20 cellular contexts compared by ENCODE assay signal in the genomic region with DNA sequence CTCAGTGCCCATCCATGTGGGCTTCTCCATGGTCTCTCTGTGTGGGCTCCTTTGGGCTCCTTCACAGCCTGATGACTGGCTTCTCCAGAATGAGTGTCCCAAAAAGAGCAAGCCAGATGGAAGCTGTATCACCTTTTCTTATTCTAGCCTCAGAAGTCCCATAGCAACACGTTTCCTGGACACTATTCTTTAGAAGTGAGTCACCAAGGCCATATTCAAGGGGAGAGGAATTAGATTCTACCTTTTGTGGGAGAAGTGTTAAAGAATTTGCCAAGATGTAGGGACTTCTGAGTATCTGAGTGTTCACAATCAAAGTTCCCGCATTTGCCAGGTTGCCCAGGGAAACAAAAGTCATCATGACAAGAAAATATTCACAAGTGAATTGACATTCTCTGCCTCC. TPM values are rescaled to one million over a fixed set of nuclear protein-coding genes. Genes with fewer than 3 reads are reported as not detected.
A peak's percentile ranks its signal among the peaks of the same experiment; 100 is the strongest.
DNase-seq lines count a peak whose midpoint lies in the region; TF ChIP-seq lines count a peak whose summit lies in the region.
"Had no signal": no experiment of that assay in that cellular context is flagged by ENCODE, and none has a peak within 500 bp of the region (broad histone marks: within the 10 kb centered on the region; RNA-seq: fewer than 3 reads in every experiment).

No MANE protein-coding gene starts in this region.

- no peaks in the 10 kb centered on the region for H3K4me1 ChIP-seq in mesendoderm (ENCODE audit: control insufficient read depth, low read depth, low read length)

- H3K4me3 ChIP-seq in cardiac fibroblast (replicated peaks in 1 of 2; ENCODE audit: low read depth in 2 of 2, low read length in 2 of 2) (no peak overlapping the region), mesendoderm (ENCODE audit: low read length) (no peak overlapping the region)
- H3K4me3 ChIP-seq: BLaER1, heart left ventricle, left ventricle myocardium inferior, mucosa of descending colon had no signal

- H4K8ac ChIP-seq in mesendoderm (ENCODE audit: low read depth, low read length): no peak overlapping the region

- peaks cover 11% of the 10 kb centered on the region for H3K36me3 Mint-ChIP-seq in Calu3 (ENCODE audit: insufficient read depth, unreplicated experiment)
- H3K36me3 Mint-ChIP-seq: IgD-negative memory B cell had no signal

- no TSS peak for BruUV-seq in Calu3 (replicated peaks; lab: Mats Ljungman, UMichigan)

- no CpG with 5 or more reads among the region's 2 CpGs for WGBS in mesendoderm (ENCODE audit: extremely low coverage, insufficient coverage, low lambda C conversion rate)

- H3K27ac Mint-ChIP-seq in Calu3 (ENCODE audit: unreplicated experiment): peak overlapping the region; percentile 31
- H3K27ac Mint-ChIP-seq: activated CD4-positive, alpha-beta T cell treated with anti-CD3 and anti-CD28 coated beads, Interleukin-2, amount 10 ng/mL, durations not matched to agents 7 days and 5 days; IgD-negative memory B cell had no signal

- no peaks in the 10 kb centered on the region for H3K27me3 Mint-ChIP-seq in Calu3 (ENCODE audit: unreplicated experiment)
- H3K27me3 Mint-ChIP-seq: IgD-negative memory B cell had no signal

- intact Hi-C loops in Calu3 (cut with micrococcal nuclease; ENCODE audit: unreplicated experiment): no loop called here
- intact Hi-C loops in head of caudate nucleus (cut with DNase I): no loop called here

- no peaks in the 10 kb centered on the region for H3K27me3 ChIP-seq in mesendoderm (ENCODE audit: insufficient read depth, low read length, poor library complexity)
- H3K27me3 ChIP-seq: BLaER1, heart left ventricle had no signal

- no peaks in the 10 kb centered on the region for H3K9me3 Mint-ChIP-seq in Calu3 (ENCODE audit: low read depth, unreplicated experiment)
- H3K9me3 Mint-ChIP-seq: activated CD4-positive, alpha-beta T cell treated with anti-CD3 and anti-CD28 coated beads, Interleukin-2, amount 10 ng/mL, durations not matched to agents 7 days and 5 days; IgD-negative memory B cell had no signal

- DNase-seq in Calu3: no peak
- peak; percentile 39 for DNase-seq in NCI-H226
- DNase-seq in cardiac fibroblast (ENCODE audit: low read depth in 2 of 2): peak; percentile 40 to 71
- peak; percentile 24 for DNase-seq in mesendoderm
- DNase-seq in head of caudate nucleus: no peak
- no peak for DNase-seq in inferior parietal cortex (ENCODE audit: extremely low spot score)
- DNase-seq in NCI-H446 (lab: John Stamatoyannopoulos, UW): no peak
- no peak for DNase-seq in GM13976 (ENCODE audit: low spot score)
- DNase-seq: activated CD4-positive, alpha-beta T cell treated with anti-CD3 and anti-CD28 coated beads, Interleukin-2, amount 10 ng/mL, durations not matched to agents 7 days and 5 days; cerebellar nuclear complex; heart left ventricle; left ventricle myocardium inferior; MM.1S; mucosa of descending colon; NCI-H1436 treated with DMSO at 0.1 percent for 48 hours; NCI-H748 treated with DMSO at 0.1 percent for 48 hours; retina; Right ventricle myocardium superior had no signal

- H4K5ac ChIP-seq in mesendoderm (ENCODE audit: low read length): no peak overlapping the region

- H2AK5ac ChIP-seq in mesendoderm (ENCODE audit: low read length): no peak overlapping the region

- no peaks in the 10 kb centered on the region for H3K36me3 ChIP-seq in mesendoderm (ENCODE audit: control insufficient read depth, insufficient read depth, low read length)
- H3K36me3 ChIP-seq: BLaER1, heart left ventricle, left ventricle myocardium inferior had no signal

- no peak overlapping the region for H2BK5ac ChIP-seq in mesendoderm (ENCODE audit: low read length)

- CTCF ChIA-PET in Calu3 (lab: Charles Lee): interaction anchor here (0.8 kb wide), 1 partner anchor 21 kb away, joined by 3 read pairs; the partner anchor contains the start of genes TBC1D22B and TMEM217

- H3K79me1 ChIP-seq in mesendoderm (ENCODE audit: low read length): no peaks in the 10 kb centered on the region

- H2BK15ac ChIP-seq in mesendoderm (replicated peaks; ENCODE audit: low read depth): no peak overlapping the region

- no peak overlapping the region for H3K23ac ChIP-seq in mesendoderm (ENCODE audit: low read length)

- H3K4me3 Mint-ChIP-seq in Calu3 (ENCODE audit: low read depth, unreplicated experiment): no peak overlapping the region
- H3K4me3 Mint-ChIP-seq: activated CD4-positive, alpha-beta T cell treated with anti-CD3 and anti-CD28 coated beads, Interleukin-2, amount 10 ng/mL, durations not matched to agents 7 days and 5 days; IgD-negative memory B cell had no signal

- no peak overlapping the region for H3K27ac ChIP-seq in mesendoderm (ENCODE audit: low read depth, low read length)
- H3K27ac ChIP-seq: BLaER1, heart left ventricle, left ventricle myocardium inferior had no signal

- TF ChIP-seq CTCF in Calu3 (IDR thresholded peaks at IDR 0.05; ENCODE audit: unreplicated experiment) (no peak), cardiac fibroblast (IDR thresholded peaks at IDR 0.05; ENCODE audit: low read depth, low read length) (no peak), GM13976 (IDR thresholded peaks at IDR 0.05; ENCODE audit: borderline replicate concordance, control extremely low read depth, extremely low read depth, insufficient read depth, missing control alignments) (no peak)

- H3K4ac ChIP-seq in mesendoderm (ENCODE audit: low read depth, low read length): no peak overlapping the region

- no peak overlapping the region for H3K56ac ChIP-seq in mesendoderm (ENCODE audit: low read length)

- H3K4me1 Mint-ChIP-seq in Calu3 (ENCODE audit: low read depth, unreplicated experiment): peaks cover 40% of the 10 kb centered on the region

- no peak overlapping the region for H3K9ac ChIP-seq in mesendoderm (ENCODE audit: low read length)
- H3K9ac ChIP-seq: BLaER1 had no signal

- H3K79me2 ChIP-seq in mesendoderm (ENCODE audit: control insufficient read depth, insufficient read depth, low read length): no peaks in the 10 kb centered on the region

- no peak overlapping the region for H3K18ac ChIP-seq in mesendoderm (ENCODE audit: low read length)

- no peak overlapping the region for H3K4me2 ChIP-seq in mesendoderm (ENCODE audit: low read length)
- H3K4me2 ChIP-seq: BLaER1 had no signal

- no peak overlapping the region for H2BK120ac ChIP-seq in mesendoderm (ENCODE audit: low read depth, low read length)

- in situ Hi-C loops in GM13976 (cut with MboI; ENCODE audit: low sequenced_read_pairs, unreplicated experiment): no loop called here

RNA-seq across cellular contexts. Expression of gene TBC1D22B, which starts 20.7 kb away (rescaled TPM):
- total RNA-seq in Calu3 (2022): 14.6 and 14.8 TPM in 2 replicates
- 10.0 TPM for polyA plus RNA-seq in mesendoderm (2013, experiment 1 of 2)
- 9.9 TPM for polyA plus RNA-seq in mesendoderm (2013, experiment 2 of 2)

RNA-seq across cellular contexts. Expression of gene TMEM217, which starts 21.0 kb away (rescaled TPM):
- 0.99 and 1.5 TPM in 2 replicates for total RNA-seq in Calu3 (2022)
- polyA plus RNA-seq in mesendoderm (2013, experiment 1 of 2): 1.2 TPM
- polyA plus RNA-seq in mesendoderm (2013, experiment 2 of 2): 1.0 TPM
- total RNA-seq: Right ventricle myocardium superior had no signal
- polyA plus RNA-seq: IgD-negative memory B cell had no signal

Comparison
In these comparisons a context has a peak if more than half of its experiments do, and no peak if none do; other contexts are left out.
1. DNase-seq: peak in NCI-H226 (single experiment), cardiac fibroblast (2 of 2) and mesendoderm (single experiment); none in Calu3 (single experiment), head of caudate nucleus (0 of 42), inferior parietal cortex (single experiment), NCI-H446 (0 of 2) and GM13976 (single experiment).